Comparison of ENCODE assay signal across 21 cellular contexts in the genomic region with DNA sequence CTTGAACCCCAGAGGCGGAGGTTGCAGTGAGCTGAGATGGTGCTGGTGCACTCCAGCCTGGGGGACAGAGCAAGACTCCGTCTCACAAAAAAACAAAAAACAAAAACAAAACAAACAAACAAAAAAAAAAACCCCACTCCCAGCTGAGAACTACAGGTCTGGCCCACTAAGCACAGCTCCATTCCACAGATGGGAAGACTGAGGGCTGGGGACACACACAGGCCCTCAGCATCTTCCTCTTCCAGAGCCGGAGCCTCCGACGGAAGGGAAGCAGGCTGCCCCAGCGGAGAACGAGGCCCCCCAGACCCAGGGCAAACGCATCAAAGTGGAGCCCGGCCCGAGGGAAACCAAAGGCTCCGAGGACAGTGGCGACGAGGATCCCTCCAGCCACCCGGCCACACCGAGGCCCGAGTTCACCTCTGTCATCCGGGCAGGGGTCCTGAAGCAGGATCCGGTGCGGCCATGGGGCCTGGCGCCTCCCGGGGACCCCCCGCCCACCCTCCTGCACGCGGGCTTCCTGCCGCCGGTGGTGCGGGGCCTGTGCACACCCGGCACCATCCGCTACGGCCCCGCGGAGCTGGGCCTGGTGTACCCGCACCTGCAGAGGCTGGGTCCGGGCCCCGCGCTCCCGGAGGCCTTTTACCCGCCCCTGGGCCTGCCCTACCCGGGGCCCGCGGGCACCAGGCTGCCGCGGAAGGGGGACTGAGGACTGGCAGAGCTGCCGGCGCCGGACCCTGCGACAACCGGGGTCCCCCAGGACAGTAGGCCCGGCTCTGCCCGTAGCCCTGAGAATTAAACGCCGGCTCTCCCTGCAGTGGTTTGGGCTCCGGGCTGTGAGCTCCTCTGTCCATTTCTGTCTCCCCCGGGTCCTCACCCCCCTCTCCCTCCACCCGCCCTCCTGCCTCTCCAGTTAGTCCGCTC.
"Had no signal": no experiment of that assay in that cellular context is flagged by ENCODE, and none has a peak within 500 bp of the region (broad histone marks: within the 10 kb centered on the region; RNA-seq: fewer than 3 reads in every experiment).

No MANE protein-coding gene starts in this region.

- H3K27me3 ChIP-seq: MG63 had no signal

- H3K4me2 ChIP-seq: SK-N-SH had no signal

- DNase-seq: Karpas-422, KG1, MG63, NCI-H1092, NCI-H1105 treated with DMSO at 0.1 percent for 48 hours, NCI-H1417 treated with DMSO at 0.1 percent for 48 hours, NCI-H146, NCI-H1694 treated with DMSO at 0.1 percent for 48 hours, NCI-H1930, NCI-H2081, NCI-H2107, NCI-H2227 treated with DMSO at 0.1 percent for 48 hours, NCI-H524, NCI-H526 treated with DMSO at 0.1 percent for 48 hours, NCI-H748 treated with DMSO at 0.1 percent for 48 hours, RPMI8226, SHP77, SK-N-SH had no signal

- H3K27ac ChIP-seq: HL-60 had no signal

- FAIRE-seq: HTR-8/SVneo, RCC 7860 had no signal

- H3K9me3 ChIP-seq: MG63, SK-N-SH had no signal

- H3K9ac ChIP-seq: SK-N-SH had no signal

- H3K4me3 ChIP-seq: MG63 had no signal

- H3K36me3 ChIP-seq: MG63 had no signal
